8 cellular contexts compared by ENCODE assay signal in the genomic region with DNA sequence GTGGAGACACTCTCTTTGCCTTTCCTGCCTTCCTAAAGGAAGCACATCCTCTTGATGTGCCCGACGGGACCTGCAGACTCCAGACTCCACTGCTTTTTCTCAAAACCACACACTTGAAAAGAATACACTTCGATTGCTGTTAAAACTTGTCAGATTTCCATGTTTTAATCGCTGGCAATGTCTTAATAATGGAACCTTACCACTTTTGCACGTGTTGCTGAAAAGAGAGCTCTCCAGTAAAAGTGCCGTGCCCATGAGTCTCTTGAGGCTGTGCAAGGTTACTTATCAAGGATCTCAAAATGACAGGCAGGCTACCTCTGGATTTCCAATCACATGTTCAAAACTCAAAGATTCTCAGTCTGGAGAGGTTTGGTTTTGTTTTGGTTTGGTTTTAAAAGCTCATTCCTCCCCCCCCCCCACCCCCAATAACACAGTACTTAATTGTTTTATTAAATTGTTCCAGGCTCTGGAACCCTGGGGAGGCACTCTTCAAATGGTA. TPM values are rescaled to one million over a fixed set of nuclear protein-coding genes. Genes with fewer than 3 reads are reported as not detected.
DNase-seq lines count a peak whose midpoint lies in the region; ATAC-seq and TF ChIP-seq lines count a peak whose summit lies in the region.

No MANE protein-coding gene starts in this region.

- no peaks in the 10 kb centered on the region for H3K9me3 Mint-ChIP-seq in T-helper 1 cell treated with Interleukin-12 subunit alpha and Interleukin-12 subunit beta and Interleukin-4 antibody, amounts not matched to agents 30 μg/mL and 1 μg/mL, for 36 hours
- no peaks in the 10 kb centered on the region for H3K9me3 Mint-ChIP-seq in activated CD8-positive, alpha-beta T cell treated with anti-CD3 and anti-CD28 coated beads for 36 hours
- H3K9me3 Mint-ChIP-seq in stimulated activated naive B cell treated with anti-CD40 and anti-IgM and Interleukin-4, amounts not matched to agents 10 μg/mL and 1 μg/mL and 100 μg/mL, for 72 hours, result peaks cover 3% of the 10 kb centered on the region in 2 donors

- ATAC-seq in activated CD8-positive, alpha-beta T cell treated with anti-CD3 and anti-CD28 coated beads for 36 hours, result no peak
- ATAC-seq in stimulated activated naive B cell treated with anti-CD40 and anti-IgM and Interleukin-4, amounts not matched to agents 10 μg/mL and 1 μg/mL and 100 μg/mL, for 72 hours (replicated peaks), result no peak

- POLR2A ChIA-PET in activated CD8-positive, alpha-beta T cell treated with anti-CD3 and anti-CD28 coated beads for 36 hours (lab: Charles Lee), result interaction anchor here (0.7 kb wide), 1 partner anchor 394 kb away, joined by 3 read pairs; no protein-coding TSS in a partner anchor

- H3K36me3 Mint-ChIP-seq in T-helper 1 cell treated with Interleukin-12 subunit alpha and Interleukin-12 subunit beta and Interleukin-4 antibody, amounts not matched to agents 30 μg/mL and 1 μg/mL, for 36 hours (ENCODE audit: low read depth), result no peaks in the 10 kb centered on the region
- no peaks in the 10 kb centered on the region for H3K36me3 Mint-ChIP-seq in activated CD8-positive, alpha-beta T cell treated with anti-CD3 and anti-CD28 coated beads for 36 hours (ENCODE audit: low read depth)
- H3K36me3 Mint-ChIP-seq in stimulated activated naive B cell treated with anti-CD40 and anti-IgM and Interleukin-4, amounts not matched to agents 10 μg/mL and 1 μg/mL and 100 μg/mL, for 72 hours, result peaks cover 2 to 8% of the 10 kb centered on the region in 2 donors

- H3K4me1 Mint-ChIP-seq in T-helper 1 cell treated with Interleukin-12 subunit alpha and Interleukin-12 subunit beta and Interleukin-4 antibody, amounts not matched to agents 30 μg/mL and 1 μg/mL, for 36 hours (ENCODE audit: low read depth), result peaks cover 13% of the 10 kb centered on the region
- H3K4me1 Mint-ChIP-seq in activated CD8-positive, alpha-beta T cell treated with anti-CD3 and anti-CD28 coated beads for 36 hours (ENCODE audit: low read depth), result peaks cover 10% of the 10 kb centered on the region
- peaks cover 20 to 23% of the 10 kb centered on the region in 2 donors for H3K4me1 Mint-ChIP-seq in stimulated activated naive B cell treated with anti-CD40 and anti-IgM and Interleukin-4, amounts not matched to agents 10 μg/mL and 1 μg/mL and 100 μg/mL, for 72 hours

- CTCF ChIA-PET in activated CD8-positive, alpha-beta T cell treated with anti-CD3 and anti-CD28 coated beads for 36 hours (lab: Charles Lee), result interaction anchor here (1.6 to 4.0 kb wide), 2 partner anchors 12 to 52 kb away, joined by 3 to 23 read pairs; a partner anchor contains a TSS

- H3K4me3 ChIP-seq in iPS-18c (ENCODE audit: insufficient read depth, low read depth, low read length), result peak overlapping the region; percentile 58

- TF ChIP-seq CTCF in activated CD8-positive, alpha-beta T cell treated with anti-CD3 and anti-CD28 coated beads for 36 hours (IDR thresholded peaks at IDR 0.05), result no peak

- H3K27ac Mint-ChIP-seq in T-helper 1 cell treated with Interleukin-12 subunit alpha and Interleukin-12 subunit beta and Interleukin-4 antibody, amounts not matched to agents 30 μg/mL and 1 μg/mL, for 36 hours, result no peak overlapping the region
- H3K27ac Mint-ChIP-seq in activated CD8-positive, alpha-beta T cell treated with anti-CD3 and anti-CD28 coated beads for 36 hours, result no peak overlapping the region
- H3K27ac Mint-ChIP-seq in stimulated activated naive B cell treated with anti-CD40 and anti-IgM and Interleukin-4, amounts not matched to agents 10 μg/mL and 1 μg/mL and 100 μg/mL, for 72 hours, result no peak overlapping the region

- H3K9me3 ChIP-seq in iPS-18c (ENCODE audit: control insufficient read depth, insufficient read depth, low read length), result no peaks in the 10 kb centered on the region

- DNase-seq in T-helper 1 cell (no peak), cerebellum (ENCODE audit: low spot score) (no peak), GM19240 (ENCODE audit: insufficient read length, low spot score) (no peak), SW 1271 (lab: John Stamatoyannopoulos, UW) (no peak)
- no peak for DNase-seq in activated CD8-positive, alpha-beta T cell treated with anti-CD3 and anti-CD28 coated beads for 36 hours
- DNase-seq in stimulated activated naive B cell treated with anti-CD40 and anti-IgM and Interleukin-4, amounts not matched to agents 10 μg/mL and 1 μg/mL and 100 μg/mL, for 72 hours, result no peak

- intact Hi-C loops in activated CD8-positive, alpha-beta T cell treated with anti-CD3 and anti-CD28 coated beads for 36 hours (cut with micrococcal nuclease), result no loop called here

- peak overlapping the region; percentile 25 for H3K4me3 Mint-ChIP-seq in T-helper 1 cell treated with Interleukin-12 subunit alpha and Interleukin-12 subunit beta and Interleukin-4 antibody, amounts not matched to agents 30 μg/mL and 1 μg/mL, for 36 hours
- H3K4me3 Mint-ChIP-seq in activated CD8-positive, alpha-beta T cell treated with anti-CD3 and anti-CD28 coated beads for 36 hours, result peak overlapping the region; percentile 51
- peak overlapping the region; percentile 72 to 77 for H3K4me3 Mint-ChIP-seq in stimulated activated naive B cell treated with anti-CD40 and anti-IgM and Interleukin-4, amounts not matched to agents 10 μg/mL and 1 μg/mL and 100 μg/mL, for 72 hours

- peaks cover 74% of the 10 kb centered on the region for H3K27me3 Mint-ChIP-seq in T-helper 1 cell treated with Interleukin-12 subunit alpha and Interleukin-12 subunit beta and Interleukin-4 antibody, amounts not matched to agents 30 μg/mL and 1 μg/mL, for 36 hours (ENCODE audit: low read depth)
- peaks cover 67% of the 10 kb centered on the region for H3K27me3 Mint-ChIP-seq in activated CD8-positive, alpha-beta T cell treated with anti-CD3 and anti-CD28 coated beads for 36 hours
- H3K27me3 Mint-ChIP-seq in stimulated activated naive B cell treated with anti-CD40 and anti-IgM and Interleukin-4, amounts not matched to agents 10 μg/mL and 1 μg/mL and 100 μg/mL, for 72 hours, result peaks cover 58 to 73% of the 10 kb centered on the region in 2 donors

RNA-seq across cellular contexts. Expression of a gene that starts 12.0 kb away (rescaled TPM):
- not detected for total RNA-seq in activated CD8-positive, alpha-beta T cell treated with anti-CD3 and anti-CD28 coated beads for 36 hours
- total RNA-seq in cerebellum, result 17.1 TPM

Comparison
In these comparisons a context has a peak if more than half of its experiments do, and no peak if none do; other contexts are left out.
1. RNA of a gene that starts 12.0 kb away (total RNA-seq): 17.1 TPM in cerebellum (single experiment); not detected in activated CD8-positive, alpha-beta T cell treated with anti-CD3 and anti-CD28 coated beads for 36 hours; every median in the first group is over 10 times any median in the second.
2. Peak in every context shown above with its lines, with median percentiles within 50 percentile points of each other: H3K4me3 Mint-ChIP-seq.